In the genomic region with DNA sequence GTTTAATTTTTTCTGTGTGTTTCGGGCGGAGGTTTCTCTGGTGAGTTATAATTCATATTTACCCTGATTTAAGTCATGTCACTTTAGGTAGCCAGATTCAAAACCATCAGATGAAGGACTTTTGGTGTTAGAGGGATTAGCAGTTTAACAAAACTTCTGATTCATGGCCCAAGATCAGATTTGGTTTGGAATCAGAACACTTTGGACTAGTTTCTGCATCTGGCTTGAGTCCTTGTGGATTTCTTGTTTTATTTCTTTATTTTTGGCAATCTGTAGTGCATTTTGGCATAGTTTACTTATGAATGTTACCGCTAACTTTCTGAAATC, we compare ENCODE assay signal across 1 cellular context.
TF ChIP-seq lines count a peak whose summit lies in the region.

No MANE protein-coding gene starts in this region.

TF ChIP-seq in WTC11, 78 proteins besides CTCF, POLR2A, EP300 and RAD21:
- TF ChIP-seq, protein P1, sequence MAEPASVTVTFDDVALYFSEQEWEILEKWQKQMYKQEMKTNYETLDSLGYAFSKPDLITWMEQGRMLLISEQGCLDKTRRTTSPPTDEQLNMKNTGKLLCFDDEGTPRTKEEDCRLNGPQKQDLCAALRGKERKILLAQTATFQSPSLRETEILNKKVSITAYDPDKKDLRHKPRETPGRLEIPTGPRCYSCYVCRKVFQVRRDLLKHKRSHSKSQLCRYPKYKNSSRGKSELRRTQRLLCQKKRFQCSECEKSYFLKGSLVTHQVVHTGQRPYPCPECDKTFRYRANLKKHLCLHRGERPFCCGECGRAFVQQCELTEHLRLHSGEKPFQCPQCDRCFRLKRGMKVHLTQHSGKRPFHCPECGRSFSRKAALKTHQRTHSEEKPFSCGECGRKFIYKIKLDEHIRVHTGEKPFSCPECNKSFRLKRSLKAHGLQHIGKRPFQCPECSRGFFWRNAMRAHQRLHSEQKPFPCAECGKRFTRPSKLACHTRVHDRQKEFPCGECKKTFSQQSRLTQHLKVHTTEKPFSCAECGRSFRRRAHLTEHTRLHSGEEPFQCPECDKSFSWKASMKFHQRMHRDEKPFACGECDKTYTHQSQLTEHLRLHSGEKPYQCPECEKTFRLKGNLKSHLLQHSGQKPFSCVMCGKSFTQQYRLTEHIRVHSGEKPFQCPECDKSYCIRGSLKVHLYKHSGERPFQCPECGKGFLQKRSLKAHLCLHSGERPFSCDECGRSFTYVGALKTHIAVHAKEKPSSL (CRISPR knock-in tag; conservative IDR thresholded peaks at IDR 0.05): no peak
- TF ChIP-seq ZNF232 (CRISPR knock-in tag; IDR thresholded peaks at IDR 0.05) (no peak), ZNF121 (CRISPR knock-in tag; IDR thresholded peaks at IDR 0.05) (no peak), RELA (CRISPR knock-in tag; IDR thresholded peaks at IDR 0.05; ENCODE audit: borderline replicate concordance) (no peak), ZNF416 (CRISPR knock-in tag; IDR thresholded peaks at IDR 0.05) (no peak), NR3C1 (CRISPR knock-in tag; conservative IDR thresholded peaks at IDR 0.05; ENCODE audit: low read depth) (no peak), JAZF1 (CRISPR knock-in tag; IDR thresholded peaks at IDR 0.05) (no peak)
- TF ChIP-seq, protein P2, sequence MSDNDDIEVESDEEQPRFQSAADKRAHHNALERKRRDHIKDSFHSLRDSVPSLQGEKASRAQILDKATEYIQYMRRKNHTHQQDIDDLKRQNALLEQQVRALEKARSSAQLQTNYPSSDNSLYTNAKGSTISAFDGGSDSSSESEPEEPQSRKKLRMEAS (CRISPR knock-in tag; IDR thresholded peaks at IDR 0.05): no peak
- TF ChIP-seq, protein P3, sequence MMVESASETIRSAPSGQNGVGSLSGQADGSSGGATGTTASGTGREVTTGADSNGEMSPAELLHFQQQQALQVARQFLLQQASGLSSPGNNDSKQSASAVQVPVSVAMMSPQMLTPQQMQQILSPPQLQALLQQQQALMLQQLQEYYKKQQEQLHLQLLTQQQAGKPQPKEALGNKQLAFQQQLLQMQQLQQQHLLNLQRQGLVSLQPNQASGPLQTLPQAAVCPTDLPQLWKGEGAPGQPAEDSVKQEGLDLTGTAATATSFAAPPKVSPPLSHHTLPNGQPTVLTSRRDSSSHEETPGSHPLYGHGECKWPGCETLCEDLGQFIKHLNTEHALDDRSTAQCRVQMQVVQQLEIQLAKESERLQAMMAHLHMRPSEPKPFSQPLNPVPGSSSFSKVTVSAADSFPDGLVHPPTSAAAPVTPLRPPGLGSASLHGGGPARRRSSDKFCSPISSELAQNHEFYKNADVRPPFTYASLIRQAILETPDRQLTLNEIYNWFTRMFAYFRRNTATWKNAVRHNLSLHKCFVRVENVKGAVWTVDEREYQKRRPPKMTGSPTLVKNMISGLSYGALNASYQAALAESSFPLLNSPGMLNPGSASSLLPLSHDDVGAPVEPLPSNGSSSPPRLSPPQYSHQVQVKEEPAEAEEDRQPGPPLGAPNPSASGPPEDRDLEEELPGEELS (CRISPR knock-in tag; IDR thresholded peaks at IDR 0.05): no peak
- TF ChIP-seq, protein P4, sequence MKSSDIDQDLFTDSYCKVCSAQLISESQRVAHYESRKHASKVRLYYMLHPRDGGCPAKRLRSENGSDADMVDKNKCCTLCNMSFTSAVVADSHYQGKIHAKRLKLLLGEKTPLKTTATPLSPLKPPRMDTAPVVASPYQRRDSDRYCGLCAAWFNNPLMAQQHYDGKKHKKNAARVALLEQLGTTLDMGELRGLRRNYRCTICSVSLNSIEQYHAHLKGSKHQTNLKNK (CRISPR knock-in tag; IDR thresholded peaks at IDR 0.05): no peak
- TF ChIP-seq, protein P5, sequence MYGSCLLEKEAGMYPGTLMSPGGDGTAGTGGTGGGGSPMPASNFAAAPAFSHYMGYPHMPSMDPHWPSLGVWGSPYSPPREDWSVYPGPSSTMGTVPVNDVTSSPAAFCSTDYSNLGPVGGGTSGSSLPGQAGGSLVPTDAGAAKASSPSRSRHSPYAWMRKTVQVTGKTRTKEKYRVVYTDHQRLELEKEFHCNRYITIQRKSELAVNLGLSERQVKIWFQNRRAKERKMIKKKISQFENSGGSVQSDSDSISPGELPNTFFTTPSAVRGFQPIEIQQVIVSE (CRISPR knock-in tag; IDR thresholded peaks at IDR 0.05; ENCODE audit: borderline replicate concordance): no peak
